1 cellular context compared by ENCODE assay signal in genomic region chr19:55084416-55084815, GRCh38.
TF ChIP-seq lines count a peak whose summit lies in the region.

No MANE protein-coding gene starts in this region.

TF ChIP-seq in K562, 482 proteins besides CTCF, POLR2A, EP300 and RAD21:
- TF ChIP-seq ZNF23 (CRISPR knock-in tag; IDR thresholded peaks at IDR 0.05) (no peak), POLR2G (IDR thresholded peaks at IDR 0.05; ENCODE audit: low read depth, low read length) (peak; percentile 44; the same call in 1 of the 2 replicates), THRA (IDR thresholded peaks at IDR 0.05) (no peak)
